Comparison of ENCODE assay signal across 8 cellular contexts in genomic region chrX:140701480-140701879, GRCh38. TPM values are rescaled to one million over a fixed set of nuclear protein-coding genes. Genes with fewer than 3 reads are reported as not detected.
A peak's percentile ranks its signal among the peaks of the same experiment; 100 is the strongest.
DNase-seq lines count a peak whose midpoint lies in the region; ATAC-seq and TF ChIP-seq lines count a peak whose summit lies in the region.

No MANE protein-coding gene starts in this region.

- CTCF ChIA-PET in RWPE1 (lab: Yijun Ruan, JAX) = no interaction called here

- POLR2A ChIA-PET in RWPE1 (lab: Yijun Ruan, JAX; ENCODE audit: low non-redundant PET) = no interaction called here

- TF ChIP-seq CTCF in C4-2B (conservative IDR thresholded peaks at IDR 0.05) (peak; percentile 65), RWPE1 (conservative IDR thresholded peaks at IDR 0.05; ENCODE audit: low read depth) (peak; percentile 30; the same call in 1 of the 2 replicates), kidney epithelial cell (IDR thresholded peaks at IDR 0.05; ENCODE audit: insufficient read depth, low read length, poor library complexity, severe bottlenecking) (peak; percentile 33)

- no peak overlapping the region for H3K4me3 ChIP-seq in kidney epithelial cell (ENCODE audit: low read depth, low read length)

- ATAC-seq in GM21360 (IDR thresholded peaks at IDR 0.05; ENCODE audit: unreplicated experiment) = peak; percentile 66
- ATAC-seq in esophagus mucosa = no peak

- no peak overlapping the region for H3K27ac ChIP-seq in C4-2B
- H3K27ac ChIP-seq in RWPE1 = no peak overlapping the region

- peak; percentile 2 for DNase-seq in RWPE1 (ENCODE audit: low spot score)
- DNase-seq in kidney epithelial cell (ENCODE audit: low read depth) = no peak
- DNase-seq in GM19240 (ENCODE audit: insufficient read length, low spot score) = no peak
- DNase-seq in NCI-H226 = no peak
- DNase-seq in NCI-H510A treated with DMSO at 0.1 percent for 48 hours (lab: John Stamatoyannopoulos, UW) = no peak

- H3K36me3 ChIP-seq in kidney epithelial cell (ENCODE audit: control insufficient read depth, insufficient read depth, low read length) = no peaks in the 10 kb centered on the region

- H3K27me3 ChIP-seq in kidney epithelial cell (ENCODE audit: control insufficient read depth, insufficient read depth, low read length) = no peaks in the 10 kb centered on the region

RNA-seq across cellular contexts. Expression of gene LINC00632, which starts 8.1 kb away (rescaled TPM):
- total RNA-seq in kidney epithelial cell (1.4 and 3.7 TPM in 2 replicates), esophagus mucosa (3.1 TPM)
